ENCODE assay signal across 14 cellular contexts in the genomic region with DNA sequence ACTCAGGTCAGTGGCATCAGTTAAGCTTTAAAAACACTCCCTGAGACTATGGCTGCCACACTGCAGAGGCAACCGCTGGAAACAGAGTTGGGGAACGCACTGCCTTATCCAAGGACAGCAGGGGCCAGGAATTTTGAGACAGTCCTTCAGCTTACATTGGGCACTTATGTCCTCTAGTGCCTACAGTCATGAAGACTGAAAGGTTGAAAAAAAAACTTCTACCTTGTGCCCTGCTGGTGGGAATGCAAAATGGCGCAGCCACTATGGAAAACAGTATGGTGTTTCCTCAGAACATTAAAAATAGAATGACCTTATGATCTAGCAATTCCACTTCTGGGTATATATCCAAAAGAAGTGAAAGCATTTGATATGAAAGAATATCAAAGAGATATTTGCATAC. TPM values are rescaled to one million over a fixed set of nuclear protein-coding genes. Genes with fewer than 3 reads are reported as not detected.
DNase-seq lines count a peak whose midpoint lies in the region; ATAC-seq and TF ChIP-seq lines count a peak whose summit lies in the region.
"Had no signal": no experiment of that assay in that cellular context is flagged by ENCODE, and none has a peak within 500 bp of the region (broad histone marks: within the 10 kb centered on the region; RNA-seq: fewer than 3 reads in every experiment).

No MANE protein-coding gene starts in this region.

- no peak for ATAC-seq in natural killer cell
- no peak for ATAC-seq in left lung

- H3K27me3 ChIP-seq in left lung: no peaks in the 10 kb centered on the region
- H3K27me3 ChIP-seq: BLaER1 treated with 17β-estradiol and CSF1 and Interleukin-3, amounts not matched to agents 10 nM and 100 nM; gastroesophageal sphincter had no signal

- H3K4me1 ChIP-seq in left lung: peaks cover 0 to 6% of the 10 kb centered on the region in 2 donors

- peak overlapping the region; percentile 98 for H3K27ac Mint-ChIP-seq in HFFc6
- H3K27ac Mint-ChIP-seq in natural killer cell: no peak overlapping the region
- H3K27ac Mint-ChIP-seq: activated naive CD4-positive, alpha-beta T cell treated with anti-CD3 and anti-CD28 coated beads, Interleukin-2, amount 50 U/mL, for 24 hours had no signal

- H3K27me3 Mint-ChIP-seq in HFFc6 (ENCODE audit: insufficient read depth) (peaks cover 3% of the 10 kb centered on the region), natural killer cell (ENCODE audit: low read depth in 2 of 2) (peaks cover 4 to 21% of the 10 kb centered on the region in 2 donors)

- H3K4me1 Mint-ChIP-seq in HFFc6 (ENCODE audit: low read depth) (peaks cover 100% of the 10 kb centered on the region), natural killer cell (peaks cover 0 to 7% of the 10 kb centered on the region in 2 donors)
- H3K4me1 Mint-ChIP-seq: activated naive CD4-positive, alpha-beta T cell treated with anti-CD3 and anti-CD28 coated beads, Interleukin-2, amount 50 U/mL, for 24 hours had no signal

- DNase-seq in ACHN: peak; percentile 38
- no peak for DNase-seq in HFFc6
- DNase-seq in ecto neural progenitor cell (ENCODE audit: low spot score): peak; percentile 27
- peak; percentile 26 for DNase-seq in mesenteric fat pad (ENCODE audit: low spot score)
- DNase-seq in stimulated activated CD4-positive, alpha-beta T cell treated with anti-CD3 and anti-CD28 coated beads, Interleukin-2, amount 100 ng/mL, for 48 hours: no peak
- no peak for DNase-seq in middle frontal gyrus (ENCODE audit: extremely low spot score, low spot score)
- DNase-seq in natural killer cell: no peak
- no peak for DNase-seq in left lung
- DNase-seq: NCI-H2029 treated with DMSO at 0.1 percent for 48 hours had no signal

- no peaks in the 10 kb centered on the region for H3K36me3 ChIP-seq in left lung
- H3K36me3 ChIP-seq: BLaER1 treated with 17β-estradiol and CSF1 and Interleukin-3, amounts not matched to agents 10 nM and 100 nM; gastroesophageal sphincter; neutrophil had no signal

- no peak overlapping the region for H3K27ac ChIP-seq in left lung
- H3K27ac ChIP-seq: BLaER1 treated with 17β-estradiol and CSF1 and Interleukin-3, amounts not matched to agents 10 nM and 100 nM; neutrophil had no signal

- no peaks in the 10 kb centered on the region for H3K9me3 ChIP-seq in left lung
- H3K9me3 ChIP-seq: gastroesophageal sphincter, neutrophil had no signal

- in situ Hi-C loops in ACHN (cut with HindIII; ENCODE audit: low pct_ligation_motif_present, low pct_unique_long_range_greater_than_20kb, low sequenced_read_pairs): no loop called here

- H3K9me3 Mint-ChIP-seq in HFFc6 (no peaks in the 10 kb centered on the region), natural killer cell (no peaks in the 10 kb centered on the region)
- H3K9me3 Mint-ChIP-seq: activated naive CD4-positive, alpha-beta T cell treated with anti-CD3 and anti-CD28 coated beads, Interleukin-2, amount 50 U/mL, for 24 hours had no signal

- TF ChIP-seq CTCF in HFFc6 (IDR thresholded peaks at IDR 0.05): peak; percentile 79
- no peak for TF ChIP-seq CTCF in natural killer cell (IDR thresholded peaks at IDR 0.05)
- TF ChIP-seq CTCF in left lung (IDR thresholded peaks at IDR 0.05): no peak

- H3K4me3 Mint-ChIP-seq in HFFc6 (peak overlapping the region; percentile 54; the same call in 1 of the 2 replicates), natural killer cell (no peak overlapping the region)
- H3K4me3 Mint-ChIP-seq: activated naive CD4-positive, alpha-beta T cell treated with anti-CD3 and anti-CD28 coated beads, Interleukin-2, amount 50 U/mL, for 24 hours had no signal

- intact Hi-C loops in natural killer cell (cut with micrococcal nuclease) (no loop called here), left lung (cut with DNase I) (no loop called here)

- H3K4me3 ChIP-seq in left lung: no peak overlapping the region
- H3K4me3 ChIP-seq: BLaER1 treated with 17β-estradiol and CSF1 and Interleukin-3, amounts not matched to agents 10 nM and 100 nM; coronary artery; gastroesophageal sphincter had no signal

- H3K36me3 Mint-ChIP-seq in HFFc6 (ENCODE audit: low read depth) (peaks cover 59% of the 10 kb centered on the region), natural killer cell (no peaks in the 10 kb centered on the region)

RNA-seq across cellular contexts. Expression of a gene that starts 19.6 kb away (rescaled TPM):
- 100 to 1,000 TPM; 518 to 872 (median 646) TPM for total RNA-seq in HFFc6 (2021; fragmentation: NEBNext Ultra II Directional; extraction: Animal tissue kit (Norgen Biotek cat#: 25700))
- total RNA-seq in mesenteric fat pad: 8.9 TPM
- under 1 TPM in 2 of 3 donors, not detected in 1; 0.16 to 0.70 TPM for total RNA-seq in natural killer cell
- 100 to 1,000 TPM; 122 to 156 TPM for total RNA-seq in left lung

Comparison
In these comparisons a context has a peak if more than half of its experiments do, and no peak if none do; other contexts are left out.
1. DNase-seq: peak in ACHN (single experiment), ecto neural progenitor cell (single experiment) and mesenteric fat pad (single experiment); none in HFFc6 (single experiment), stimulated activated CD4-positive, alpha-beta T cell treated with anti-CD3 and anti-CD28 coated beads, Interleukin-2, amount 100 ng/mL, for 48 hours (0 of 2), middle frontal gyrus (single experiment), natural killer cell (single experiment) and left lung (0 of 2).
2. RNA of a gene that starts 19.6 kb away (total RNA-seq): 518 to 872 TPM in HFFc6 and 122 to 156 TPM in left lung; 8.9 TPM in mesenteric fat pad (single experiment) and 0.16 to 0.70 TPM in natural killer cell; every median in the first group is over 10 times any median in the second.